Comparison of ENCODE assay signal across 1 cellular context in the genomic region with DNA sequence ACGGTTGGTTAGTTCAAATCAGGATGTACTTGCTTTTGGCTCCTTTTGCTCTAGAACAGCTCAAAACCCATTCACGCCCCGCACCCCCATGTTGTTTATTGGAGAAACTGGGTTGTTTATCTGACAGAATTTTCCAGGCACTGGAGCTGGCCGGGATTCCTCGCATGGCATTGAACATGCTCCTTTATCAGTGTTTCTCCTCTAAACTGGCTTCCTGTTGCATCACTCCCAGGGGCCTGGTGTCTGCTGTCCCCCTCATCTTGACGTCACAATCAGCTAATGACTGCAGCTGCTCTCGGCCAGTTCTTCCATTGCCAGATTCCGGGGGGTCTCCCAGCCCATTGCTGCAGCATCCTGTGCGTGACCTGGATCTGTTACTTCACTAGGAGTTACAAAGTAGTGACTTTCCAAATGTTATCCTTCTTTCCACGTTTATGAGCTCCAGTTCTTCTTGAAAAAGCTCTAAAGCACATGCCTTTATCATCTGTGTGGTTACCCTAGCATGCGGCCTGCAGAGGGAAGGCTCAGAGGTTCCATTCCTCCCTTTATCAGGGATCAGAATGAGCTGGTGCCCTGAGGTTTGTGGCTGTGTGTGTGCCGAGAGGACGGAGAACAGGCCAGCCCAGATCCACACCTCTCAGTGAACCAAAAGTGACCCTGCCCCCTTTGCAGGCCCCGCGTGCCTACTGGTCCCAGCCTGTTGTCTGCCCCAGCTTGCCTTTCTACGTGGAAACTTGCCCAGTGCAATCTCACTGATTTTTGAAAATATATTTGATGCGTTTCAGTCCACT.
TF ChIP-seq lines count a peak whose summit lies in the region.

No MANE protein-coding gene starts in this region.

TF ChIP-seq in IMR-90, 13 proteins besides CTCF, POLR2A, EP300 and RAD21:
- no peak for TF ChIP-seq MXI1 (IDR thresholded peaks at IDR 0.05; ENCODE audit: borderline replicate concordance, low read depth, low read length)
- peak; percentile 74 for TF ChIP-seq CEBPB (IDR thresholded peaks at IDR 0.05; ENCODE audit: low read depth, low read length)
- TF ChIP-seq RCOR1 (IDR thresholded peaks at IDR 0.05; ENCODE audit: insufficient replicate concordance, low read length) = no peak
- TF ChIP-seq MAFK (IDR thresholded peaks at IDR 0.05; ENCODE audit: low read depth, low read length) = no peak
